Comparison of ENCODE assay signal across 1 cellular context in genomic region chr6:157849288-157850017, GRCh38.
A peak's percentile ranks its signal among the peaks of the same experiment; 100 is the strongest.
TF ChIP-seq lines count a peak whose summit lies in the region.

No MANE protein-coding gene starts in this region.

TF ChIP-seq in HepG2, 621 proteins besides CTCF, POLR2A, EP300 and RAD21:
- TF ChIP-seq ZNF563 (CRISPR knock-in tag; IDR thresholded peaks at IDR 0.05) (no peak), ZBTB33 (CRISPR knock-in tag; IDR thresholded peaks at IDR 0.05) (0 out of 2 replicates have a peak, but pooled peaks have one; percentile 17), ATF7-NPFF (CRISPR knock-in tag; IDR thresholded peaks at IDR 0.05; ENCODE audit: low read depth) (no peak), SIX4 (CRISPR knock-in tag; IDR thresholded peaks at IDR 0.05) (no peak), ZNF780A (CRISPR knock-in tag; IDR thresholded peaks at IDR 0.05) (no peak)
TF ChIP-seq in HepG2: peak in this region for 1.
